Comparison of ENCODE assay signal across 8 cellular contexts in genomic region chr14:105490572-105491365, GRCh38. TPM values are rescaled to one million over a fixed set of nuclear protein-coding genes. Genes with fewer than 3 reads are reported as not detected.
DNase-seq lines count a peak whose midpoint lies in the region; ATAC-seq and TF ChIP-seq lines count a peak whose summit lies in the region.

Gene TEDC1 (plus strand): TSS chr14:105491246. CDS start chr14:105491376, 130 bp downstream.

- peak; percentile 69 for ATAC-seq in GM21723 (IDR thresholded peaks at IDR 0.05; ENCODE audit: unreplicated experiment)

- peaks cover 33% of the 10 kb centered on the region for H3K4me1 Mint-ChIP-seq in activated T-cell treated with anti-CD3 and anti-CD28 coated beads, Interleukin-2, amount 50 U/mL, for 24 hours (ENCODE audit: low read depth)

- peak; percentile 100 for DNase-seq in DMS79 treated with DMSO at 0.1 percent for 48 hours (lab: John Stamatoyannopoulos, UW)
- peak; percentile 96 for DNase-seq in KG1 (lab: John Stamatoyannopoulos, UW)
- peak; percentile 99 for DNase-seq in activated T-cell treated with anti-CD3 and anti-CD28 coated beads, Interleukin-2, amount 50 U/mL, for 24 hours
- DNase-seq in epithelial cell of proximal tubule (ENCODE audit: low read depth), result peak; percentile 98
- DNase-seq in mucosa of gallbladder (ENCODE audit: low spot score), result peak; percentile 100
- DNase-seq in stimulated activated CD8-positive, alpha-beta memory T cell treated with anti-CD3 and anti-CD28 coated beads, Interleukin-4, amount 100 ng/mL, for 4 hours (ENCODE audit: low read depth in 2 of 2, low spot score in 1 of 2), result peak; percentile 95 to 99

- H3K9me3 Mint-ChIP-seq in activated T-cell treated with anti-CD3 and anti-CD28 coated beads, Interleukin-2, amount 50 U/mL, for 24 hours, result no peaks in the 10 kb centered on the region

- peak within 1 kb of the TSS; percentile 96 for H3K27ac Mint-ChIP-seq in activated T-cell treated with anti-CD3 and anti-CD28 coated beads, Interleukin-2, amount 50 U/mL, for 24 hours

- TF ChIP-seq CTCF in epithelial cell of proximal tubule (conservative IDR thresholded peaks at IDR 0.05; ENCODE audit: low read depth, low read length), result peak; percentile 58

- no peaks in the 10 kb centered on the region for H3K27me3 Mint-ChIP-seq in activated T-cell treated with anti-CD3 and anti-CD28 coated beads, Interleukin-2, amount 50 U/mL, for 24 hours

- H3K4me3 Mint-ChIP-seq in activated T-cell treated with anti-CD3 and anti-CD28 coated beads, Interleukin-2, amount 50 U/mL, for 24 hours, result peak within 1 kb of the TSS; percentile 83

- H3K4me3 ChIP-seq in epithelial cell of proximal tubule (ENCODE audit: low read depth, low read length), result peak within 1 kb of the TSS; percentile 81

- peaks cover 15% of the 10 kb centered on the region for H3K36me3 Mint-ChIP-seq in activated T-cell treated with anti-CD3 and anti-CD28 coated beads, Interleukin-2, amount 50 U/mL, for 24 hours (ENCODE audit: low read depth)

TF ChIP-seq in PFSK-1, 5 proteins besides CTCF, POLR2A, EP300 and RAD21:
- TF ChIP-seq TAF1 (IDR thresholded peaks at IDR 0.05; ENCODE audit: borderline replicate concordance, insufficient read depth, low read length), result peak; percentile 29; the same call in 1 of the 2 replicates
- no peak for TF ChIP-seq SIN3A (IDR thresholded peaks at IDR 0.05; ENCODE audit: borderline replicate concordance, insufficient read depth, low read length)
- peak; percentile 78 for TF ChIP-seq POLR2AphosphoS5 (IDR thresholded peaks at IDR 0.05; ENCODE audit: low read depth, low read length)
- TF ChIP-seq REST (IDR thresholded peaks at IDR 0.05; ENCODE audit: insufficient read depth in 1 of 2, low read depth in 2 of 2, low read length in 2 of 2), result no peak
- no peak for TF ChIP-seq FOXP2 (optimal IDR thresholded peaks at IDR 0.05; ENCODE audit: borderline replicate concordance, extremely low read depth, extremely low read length, insufficient read depth)

RNA-seq across cellular contexts. Expression of gene TEDC1, which starts in this region (rescaled TPM):
- 16.1 TPM for polyA plus RNA-seq in PFSK-1 (2012; ENCODE audit: insufficient read length, low read depth)
- total RNA-seq in epithelial cell of proximal tubule (30.5 and 48.3 TPM in 2 replicates), mucosa of gallbladder (10.8 TPM)

Comparison
In these comparisons a context has a peak if more than half of its experiments do, and no peak if none do; other contexts are left out.
1. Peak in every context shown above with its lines: DNase-seq, ATAC-seq and H3K4me3 ChIP-seq.